ENCODE assay signal across 24 cellular contexts in the genomic region with DNA sequence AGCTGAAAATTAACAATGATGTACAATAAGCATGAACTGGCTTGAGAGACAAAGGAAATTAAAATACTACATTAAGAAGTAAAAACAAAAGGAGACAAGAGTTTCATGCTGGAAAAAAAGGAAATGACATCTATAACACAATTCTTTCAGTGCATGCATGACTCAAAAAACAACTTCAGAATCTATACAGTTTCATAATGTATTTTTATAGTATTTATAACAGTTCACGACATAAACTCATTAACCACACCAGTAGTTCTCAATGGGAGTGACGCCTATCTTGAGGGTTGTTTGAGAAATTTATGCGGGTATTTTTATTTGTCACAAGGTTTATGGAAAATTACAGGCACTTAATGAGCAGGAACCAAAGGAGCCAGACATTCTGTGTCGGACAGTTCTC.
DNase-seq lines count a peak whose midpoint lies in the region; ATAC-seq, FAIRE-seq and TF ChIP-seq lines count a peak whose summit lies in the region.
"Had no signal": no experiment of that assay in that cellular context is flagged by ENCODE, and none has a peak within 500 bp of the region (broad histone marks: within the 10 kb centered on the region; RNA-seq: fewer than 3 reads in every experiment).

No MANE protein-coding gene starts in this region.

- in situ Hi-C loops in ACHN (cut with HindIII; ENCODE audit: low pct_ligation_motif_present, low pct_unique_long_range_greater_than_20kb, low sequenced_read_pairs), result no loop called here

- no peak overlapping the region for H3K4me3 Mint-ChIP-seq in activated naive CD4-positive, alpha-beta T cell treated with anti-CD3 and anti-CD28 coated beads for 36 hours
- H3K4me3 Mint-ChIP-seq: activated B cell treated with CpG ODN at 0.5 μM for 24 hours; activated naive CD4-positive, alpha-beta T cell treated with anti-CD3 and anti-CD28 coated beads, Interleukin-2, amount 10 ng/mL, durations not matched to agents 7 days and 5 days; CD4-positive, CD25-positive, alpha-beta regulatory T cell; memory B cell had no signal

- peaks cover 2% of the 10 kb centered on the region for H3K9me3 Mint-ChIP-seq in activated naive CD4-positive, alpha-beta T cell treated with anti-CD3 and anti-CD28 coated beads for 36 hours
- H3K9me3 Mint-ChIP-seq: activated B cell treated with CpG ODN at 0.5 μM for 24 hours; activated naive CD4-positive, alpha-beta T cell treated with anti-CD3 and anti-CD28 coated beads, Interleukin-2, amount 10 ng/mL, durations not matched to agents 7 days and 5 days; memory B cell had no signal

- peak overlapping the region; percentile 74 for H3K27ac Mint-ChIP-seq in activated naive CD4-positive, alpha-beta T cell treated with anti-CD3 and anti-CD28 coated beads for 36 hours
- H3K27ac Mint-ChIP-seq: activated B cell treated with CpG ODN at 0.5 μM for 24 hours; activated naive CD4-positive, alpha-beta T cell treated with anti-CD3 and anti-CD28 coated beads, Interleukin-2, amount 10 ng/mL, durations not matched to agents 7 days and 5 days; CD4-positive, CD25-positive, alpha-beta regulatory T cell; memory B cell had no signal

- H3K9me1 ChIP-seq in endothelial cell of umbilical vein (replicated peaks; ENCODE audit: control insufficient read depth, extremely low read depth, insufficient read depth, low read length), result no peaks in the 10 kb centered on the region

- no peaks in the 10 kb centered on the region for H3K27me3 Mint-ChIP-seq in activated naive CD4-positive, alpha-beta T cell treated with anti-CD3 and anti-CD28 coated beads for 36 hours (ENCODE audit: low read depth)
- H3K27me3 Mint-ChIP-seq: activated B cell treated with CpG ODN at 0.5 μM for 24 hours; activated naive CD4-positive, alpha-beta T cell treated with anti-CD3 and anti-CD28 coated beads, Interleukin-2, amount 10 ng/mL, durations not matched to agents 7 days and 5 days; CD4-positive, CD25-positive, alpha-beta regulatory T cell; memory B cell had no signal

- POLR2A ChIA-PET in endothelial cell of umbilical vein (lab: Charles Lee), result interaction anchor here (0.6 kb wide), 1 partner anchor 82 kb away, joined by 4 read pairs; no protein-coding TSS in a partner anchor

- BruUV-seq in endothelial cell of umbilical vein (replicated peaks; lab: Mats Ljungman, UMichigan), result no TSS peak

- no peak for TF ChIP-seq POLR2A in endothelial cell of umbilical vein (IDR thresholded peaks at IDR 0.05; ENCODE audit: low read depth, low read length)
- TF ChIP-seq POLR2A in breast epithelium (IDR thresholded peaks at IDR 0.05), result no peak

- no peak overlapping the region for H3K4me2 ChIP-seq in endothelial cell of umbilical vein (ENCODE audit: insufficient read depth, low read length)

- no peak overlapping the region for H3K9ac ChIP-seq in endothelial cell of umbilical vein (replicated peaks; ENCODE audit: extremely low read depth, insufficient read depth, low read length)

- H3K36me3 ChIP-seq in endothelial cell of umbilical vein (ENCODE audit: control insufficient read depth in 2 of 2, extremely low read depth in 1 of 2, insufficient read depth in 2 of 2, low read length in 2 of 2) (no peaks in the 10 kb centered on the region), breast epithelium (no peaks in the 10 kb centered on the region)
- H3K36me3 ChIP-seq: ascending aorta, esophagus squamous epithelium, upper lobe of left lung had no signal

- H3K9me3 ChIP-seq in endothelial cell of umbilical vein (replicated peaks; ENCODE audit: control insufficient read depth, insufficient read depth, low read length) (no peaks in the 10 kb centered on the region), breast epithelium (no peaks in the 10 kb centered on the region)
- H3K9me3 ChIP-seq: ascending aorta, esophagus squamous epithelium, upper lobe of left lung had no signal

- H3K27ac ChIP-seq in endothelial cell of umbilical vein (ENCODE audit: insufficient read depth, low read depth, low read length), result peak overlapping the region; percentile 10
- no peak overlapping the region for H3K27ac ChIP-seq in breast epithelium
- H3K27ac ChIP-seq: ascending aorta, esophagus squamous epithelium, spleen, upper lobe of left lung had no signal

- TF ChIP-seq CTCF in endothelial cell of umbilical vein (IDR thresholded peaks at IDR 0.05; ENCODE audit: extremely low read depth in 1 of 2, insufficient read depth in 1 of 2, low read depth in 1 of 2, low read length in 2 of 2), result no peak
- TF ChIP-seq CTCF in breast epithelium (IDR thresholded peaks at IDR 0.05), result no peak

- ATAC-seq in GM21619 (IDR thresholded peaks at IDR 0.05; ENCODE audit: unreplicated experiment) (peak; percentile 49), HG03432 (IDR thresholded peaks at IDR 0.05; ENCODE audit: unreplicated experiment) (peak; percentile 63), GM21381 (IDR thresholded peaks at IDR 0.05; ENCODE audit: unreplicated experiment) (no peak)

- no peak for DNase-seq in activated naive CD4-positive, alpha-beta T cell treated with anti-CD3 and anti-CD28 coated beads for 36 hours
- DNase-seq in activated naive CD4-positive, alpha-beta T cell (lab: John Stamatoyannopoulos, UW), result no peak
- no peak for DNase-seq in endothelial cell of umbilical vein (ENCODE audit: low read depth, low spot score)
- DNase-seq in breast epithelium (ENCODE audit: low spot score in 2 of 2), result no peak
- DNase-seq in ACHN, result no peak
- DNase-seq: activated B cell treated with CpG ODN at 0.5 μM for 24 hours; activated naive CD4-positive, alpha-beta T cell treated with anti-CD3 and anti-CD28 coated beads, Interleukin-2, amount 10 ng/mL, durations not matched to agents 7 days and 5 days; CD4-positive, CD25-positive, alpha-beta regulatory T cell; effector memory CD4-positive, alpha-beta T cell; esophagus squamous epithelium; IMR-90; NCI-H1417 treated with DMSO at 0.1 percent for 48 hours; NCI-H524; retina; RPMI8226; spleen; stimulated activated CD4-positive, alpha-beta T cell treated with anti-CD3 and anti-CD28 coated beads, Interleukin-4, amount 100 ng/mL, for 24 hours; T-helper 9 cell; upper lobe of left lung had no signal

- no peaks in the 10 kb centered on the region for H4K20me1 ChIP-seq in endothelial cell of umbilical vein (replicated peaks; ENCODE audit: control insufficient read depth, extremely low read depth, insufficient read depth, low read length)

- no peak overlapping the region for H2AFZ ChIP-seq in endothelial cell of umbilical vein (ENCODE audit: low read depth, low read length)

- no peak for FAIRE-seq in endothelial cell of umbilical vein (lab: Jason Lieb, UNC)

- peaks cover 28% of the 10 kb centered on the region for H3K4me1 Mint-ChIP-seq in activated naive CD4-positive, alpha-beta T cell treated with anti-CD3 and anti-CD28 coated beads for 36 hours (ENCODE audit: low read depth)

- intact Hi-C loops in activated naive CD4-positive, alpha-beta T cell treated with anti-CD3 and anti-CD28 coated beads for 36 hours (cut with micrococcal nuclease), result loop anchor here (1.0 to 10.0 kb wide), 3 partner anchors 8 to 1684 kb away; partner anchors contain the start of gene DESI2
- intact Hi-C loops in endothelial cell of umbilical vein (cut with micrococcal nuclease), result no loop called here
- intact Hi-C loops in breast epithelium (cut with DNase I; ENCODE audit: low total_unique reads), result loop anchor here (10.0 kb wide), 1 partner anchor 694 kb away; no protein-coding TSS in a partner anchor

- H3K4me1 ChIP-seq in endothelial cell of umbilical vein (ENCODE audit: control insufficient read depth, extremely low read depth, insufficient read depth, low read length), result peaks cover 8% of the 10 kb centered on the region
- no peaks in the 10 kb centered on the region for H3K4me1 ChIP-seq in breast epithelium
- H3K4me1 ChIP-seq: ascending aorta, esophagus squamous epithelium, spleen, upper lobe of left lung had no signal

- peaks cover 30% of the 10 kb centered on the region for H3K36me3 Mint-ChIP-seq in activated naive CD4-positive, alpha-beta T cell treated with anti-CD3 and anti-CD28 coated beads for 36 hours (ENCODE audit: low read depth)
- H3K36me3 Mint-ChIP-seq: activated naive CD4-positive, alpha-beta T cell treated with anti-CD3 and anti-CD28 coated beads, Interleukin-2, amount 10 ng/mL, durations not matched to agents 7 days and 5 days had no signal

- CTCF ChIA-PET in activated naive CD4-positive, alpha-beta T cell treated with anti-CD3 and anti-CD28 coated beads for 36 hours (lab: Charles Lee), result interaction anchor here (0.7 kb wide), 1 partner anchor 978 kb away, joined by 3 read pairs; no protein-coding TSS in a partner anchor
- CTCF ChIA-PET in endothelial cell of umbilical vein (lab: Charles Lee), result no interaction called here

- no peaks in the 10 kb centered on the region for H3K79me2 ChIP-seq in endothelial cell of umbilical vein (ENCODE audit: control insufficient read depth, insufficient read depth, low read length)

- H3K27me3 ChIP-seq in endothelial cell of umbilical vein (ENCODE audit: control insufficient read depth in 2 of 2, insufficient read depth in 2 of 2, low read length in 2 of 2) (no peaks in the 10 kb centered on the region), breast epithelium (no peaks in the 10 kb centered on the region)
- H3K27me3 ChIP-seq: ascending aorta, esophagus squamous epithelium, spleen, upper lobe of left lung had no signal

- dilution Hi-C loops in endothelial cell of umbilical vein (cut with MboI; ENCODE audit: extremely low pct_ligation_motif_present, low sequenced_read_pairs), result no loop called here

- H3K4me3 ChIP-seq in endothelial cell of umbilical vein (replicated peaks in 1 of 3; ENCODE audit: insufficient read depth in 1 of 3, low read depth in 1 of 3, low read length in 3 of 3) (no peak overlapping the region), breast epithelium (no peak overlapping the region)
- H3K4me3 ChIP-seq: ascending aorta, esophagus squamous epithelium, spleen, upper lobe of left lung had no signal

TF ChIP-seq in endothelial cell of umbilical vein, 7 proteins besides CTCF, POLR2A, EP300 and RAD21:
- no peak for TF ChIP-seq EZH2 (IDR thresholded peaks at IDR 0.05; ENCODE audit: borderline replicate concordance, low read depth, low read length, severe bottlenecking)
- no peak for TF ChIP-seq GATA2 (IDR thresholded peaks at IDR 0.05; ENCODE audit: insufficient read depth, insufficient read length, low read depth, low read length)
- no peak for TF ChIP-seq FOS (IDR thresholded peaks at IDR 0.05; ENCODE audit: borderline replicate concordance, insufficient read depth, low read length)
- TF ChIP-seq, protein P1, sequence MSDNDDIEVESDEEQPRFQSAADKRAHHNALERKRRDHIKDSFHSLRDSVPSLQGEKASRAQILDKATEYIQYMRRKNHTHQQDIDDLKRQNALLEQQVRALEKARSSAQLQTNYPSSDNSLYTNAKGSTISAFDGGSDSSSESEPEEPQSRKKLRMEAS (IDR thresholded peaks at IDR 0.05; ENCODE audit: insufficient read depth, insufficient read length), result no peak
- TF ChIP-seq MYC (IDR thresholded peaks at IDR 0.05; ENCODE audit: low read depth, low read length), result no peak
- no peak for TF ChIP-seq POLR2AphosphoS5 (IDR thresholded peaks at IDR 0.05; ENCODE audit: insufficient read depth, low read depth, low read length)
- TF ChIP-seq JUN (IDR thresholded peaks at IDR 0.05; ENCODE audit: borderline replicate concordance, insufficient read depth, insufficient read length, low read depth), result no peak
TF ChIP-seq in endothelial cell of umbilical vein: peak in this region for 0.
